ENCODE assay signal across 15 cellular contexts in genomic region chr15:41921167-41921566, GRCh38. TPM values are rescaled to one million over a fixed set of nuclear protein-coding genes. Genes with fewer than 3 reads are reported as not detected.
DNase-seq lines count a peak whose midpoint lies in the region; ATAC-seq and TF ChIP-seq lines count a peak whose summit lies in the region.
"Had no signal": no experiment of that assay in that cellular context is flagged by ENCODE, and none has a peak within 500 bp of the region (broad histone marks: within the 10 kb centered on the region; RNA-seq: fewer than 3 reads in every experiment).

No MANE protein-coding gene starts in this region.

- H3K4me3 Mint-ChIP-seq in dendritic cell treated with granulocyte-macrophage colony-stimulating factor and Interleukin-4, amounts not matched to agents 40 ng/mL and 50 ng/mL, for 4 days = no peak overlapping the region
- H3K4me3 Mint-ChIP-seq: activated naive CD4-positive, alpha-beta T cell treated with anti-CD3 and anti-CD28 coated beads, Interleukin-2, amount 50 U/mL, for 24 hours; T-helper 2 cell treated with Interferon-gamma antibody and Interleukin-4, amounts not matched to agents 5 μg/mL and 100 μg/mL, for 36 hours had no signal

- DNase-seq in RWPE1 (ENCODE audit: low spot score) (no peak), mucosa of gallbladder (ENCODE audit: low spot score) (peak; percentile 58), testis (peak; percentile 31), Kasumi-1 (lab: John Stamatoyannopoulos, UW) (no peak), DMS153 treated with DMSO at 0.1 percent for 48 hours (lab: John Stamatoyannopoulos, UW; ENCODE audit: unreplicated experiment) (no peak)
- DNase-seq: activated CD4-positive, alpha-beta T cell treated with anti-CD3 and anti-CD28 coated beads for 4 hours; AML-193; cerebellar nuclear complex; left cardiac atrium; stimulated activated CD4-positive, alpha-beta T cell treated with anti-CD3 and anti-CD28 coated beads, Interleukin-4, amount 100 ng/mL, for 24 hours had no signal

- H3K9me3 ChIP-seq in testis = no peaks in the 10 kb centered on the region

- peak overlapping the region; percentile 37 for H3K27ac ChIP-seq in RWPE1
- H3K27ac ChIP-seq in testis = peak overlapping the region; percentile 18 to 22

- POLR2A ChIA-PET in RWPE1 (lab: Yijun Ruan, JAX; ENCODE audit: low non-redundant PET) = no interaction called here

- peaks cover 90% of the 10 kb centered on the region for H3K4me1 Mint-ChIP-seq in dendritic cell treated with granulocyte-macrophage colony-stimulating factor and Interleukin-4, amounts not matched to agents 40 ng/mL and 50 ng/mL, for 4 days (ENCODE audit: low read depth)

- no peak for ATAC-seq in HG02798 (IDR thresholded peaks at IDR 0.05; ENCODE audit: poor library complexity, unreplicated experiment)
- no peak for ATAC-seq in HG03378 (IDR thresholded peaks at IDR 0.05; ENCODE audit: unreplicated experiment)

- H3K27me3 ChIP-seq in testis = no peaks in the 10 kb centered on the region

- CTCF ChIA-PET in RWPE1 (lab: Yijun Ruan, JAX) = no interaction called here

- no peaks in the 10 kb centered on the region for H3K27me3 Mint-ChIP-seq in dendritic cell treated with granulocyte-macrophage colony-stimulating factor and Interleukin-4, amounts not matched to agents 40 ng/mL and 50 ng/mL, for 4 days
- H3K27me3 Mint-ChIP-seq: activated naive CD4-positive, alpha-beta T cell treated with anti-CD3 and anti-CD28 coated beads, Interleukin-2, amount 50 U/mL, for 24 hours had no signal

- 32 to 54% methylated on average over 7 to 9 of the region's 9 CpGs for WGBS in testis, 2 donors

- no peak for TF ChIP-seq POLR2A in testis (IDR thresholded peaks at IDR 0.05)

- H3K36me3 ChIP-seq in testis (ENCODE audit: low read depth, missing control alignments) = no peaks in the 10 kb centered on the region

- intact Hi-C loops in dendritic cell treated with granulocyte-macrophage colony-stimulating factor and Interleukin-4, amounts not matched to agents 40 ng/mL and 50 ng/mL, for 4 days (cut with micrococcal nuclease) = no loop called here
- intact Hi-C loops in testis (cut with DNase I; ENCODE audit: low total_unique reads) = no loop called here

- H3K27ac Mint-ChIP-seq in dendritic cell treated with granulocyte-macrophage colony-stimulating factor and Interleukin-4, amounts not matched to agents 40 ng/mL and 50 ng/mL, for 4 days = peak overlapping the region; percentile 94
- H3K27ac Mint-ChIP-seq: activated naive CD4-positive, alpha-beta T cell treated with anti-CD3 and anti-CD28 coated beads, Interleukin-2, amount 50 U/mL, for 24 hours; T-helper 2 cell treated with Interferon-gamma antibody and Interleukin-4, amounts not matched to agents 5 μg/mL and 100 μg/mL, for 36 hours had no signal

- H3K4me1 ChIP-seq in testis = peaks cover 44% of the 10 kb centered on the region

- no peak for TF ChIP-seq CTCF in RWPE1 (conservative IDR thresholded peaks at IDR 0.05; ENCODE audit: low read depth)
- no peak for TF ChIP-seq CTCF in testis (IDR thresholded peaks at IDR 0.05)

- no peak overlapping the region for H3K4me3 ChIP-seq in testis

- H3K9me3 Mint-ChIP-seq in dendritic cell treated with granulocyte-macrophage colony-stimulating factor and Interleukin-4, amounts not matched to agents 40 ng/mL and 50 ng/mL, for 4 days = no peaks in the 10 kb centered on the region
- H3K9me3 Mint-ChIP-seq: activated naive CD4-positive, alpha-beta T cell treated with anti-CD3 and anti-CD28 coated beads, Interleukin-2, amount 50 U/mL, for 24 hours; T-helper 2 cell treated with Interferon-gamma antibody and Interleukin-4, amounts not matched to agents 5 μg/mL and 100 μg/mL, for 36 hours had no signal

- peaks cover 97% of the 10 kb centered on the region for H3K36me3 Mint-ChIP-seq in dendritic cell treated with granulocyte-macrophage colony-stimulating factor and Interleukin-4, amounts not matched to agents 40 ng/mL and 50 ng/mL, for 4 days (ENCODE audit: low read depth)

RNA-seq across cellular contexts. Expression of gene SPTBN5, which starts 27.3 kb away (rescaled TPM):
- total RNA-seq in mucosa of gallbladder (7.1 TPM), testis (1 to 10 TPM; 1.4 to 3.1 TPM)
- polyA plus RNA-seq in testis (ENCODE audit: insufficient read depth, low read depth, low replicate concordance) = 1.4 TPM

RNA-seq across cellular contexts. Expression of gene EHD4, which starts 51.2 kb away (rescaled TPM):
- total RNA-seq in mucosa of gallbladder = 39.7 TPM
- total RNA-seq in testis = 10 to 100 TPM in 1 of 2 donors, 1 to 10 TPM in 1; 9.4 to 10.2 TPM
- 8.0 TPM for polyA plus RNA-seq in testis (ENCODE audit: insufficient read depth, low read depth, low replicate concordance)

Comparison
In these comparisons a context has a peak if more than half of its experiments do, and no peak if none do; other contexts are left out.
1. DNase-seq: peak in mucosa of gallbladder (single experiment) and testis (single experiment); none in RWPE1 (single experiment), Kasumi-1 (0 of 2) and DMS153 treated with DMSO at 0.1 percent for 48 hours (single experiment).